Comparison of ENCODE assay signal across 11 cellular contexts in the genomic region with DNA sequence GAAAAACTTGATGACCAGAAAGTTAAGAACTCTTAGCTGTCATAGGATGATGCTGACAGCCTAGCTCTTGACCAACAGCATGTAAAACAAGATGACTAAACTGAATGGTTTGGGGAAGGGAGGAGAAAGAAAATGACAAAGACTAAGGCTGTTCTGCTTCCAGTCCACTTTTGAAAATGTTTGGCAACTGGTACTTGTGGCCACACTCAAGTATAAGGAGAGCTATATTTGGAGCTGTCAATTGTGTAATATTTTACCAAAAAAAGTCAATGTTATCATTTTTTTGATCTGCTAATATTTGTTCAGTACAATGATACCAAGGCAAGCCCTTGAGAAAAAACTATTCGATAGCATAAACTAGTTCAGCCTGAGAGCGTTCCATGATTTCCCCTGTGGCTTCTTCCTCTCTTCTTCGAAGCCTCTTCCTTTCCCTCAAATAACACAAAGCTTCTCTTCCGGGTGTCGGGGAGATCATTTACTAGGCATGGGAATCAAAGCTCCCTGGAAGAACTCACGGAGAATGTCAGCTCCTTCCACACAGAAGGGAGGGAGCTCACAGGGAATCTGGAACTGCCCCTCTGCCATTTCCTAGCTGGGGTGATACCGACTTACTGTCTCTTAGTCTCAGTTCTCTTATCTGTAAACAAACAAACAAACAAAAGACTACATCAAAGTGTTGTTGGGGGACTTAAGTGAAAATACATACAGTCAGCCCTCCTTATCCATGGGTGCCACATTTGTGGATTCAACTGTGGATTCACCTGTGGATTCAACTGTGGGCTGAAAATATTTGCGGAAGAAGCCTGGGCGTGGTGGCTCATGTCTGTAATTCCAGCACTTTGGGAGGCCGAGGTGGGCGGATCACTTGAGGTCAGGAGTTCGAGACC.
DNase-seq lines count a peak whose midpoint lies in the region; ATAC-seq, FAIRE-seq and TF ChIP-seq lines count a peak whose summit lies in the region.
"Had no signal": no experiment of that assay in that cellular context is flagged by ENCODE, and none has a peak within 500 bp of the region (broad histone marks: within the 10 kb centered on the region; RNA-seq: fewer than 3 reads in every experiment).

No MANE protein-coding gene starts in this region.

- intact Hi-C loops in left ventricle myocardium inferior (cut with micrococcal nuclease) (no loop called here), left cardiac atrium (cut with DNase I) (no loop called here), right lobe of liver (cut with DNase I) (no loop called here)

- peak; percentile 50 for FAIRE-seq in bronchial epithelial cell (lab: Jason Lieb, UNC)
- FAIRE-seq: endometrium had no signal

- no peak for TF ChIP-seq POLR2A in right lobe of liver (IDR thresholded peaks at IDR 0.05)

- H3K4me3 ChIP-seq in left ventricle myocardium inferior (no peak overlapping the region), bronchial epithelial cell (ENCODE audit: low read depth, low read length) (no peak overlapping the region), right lobe of liver (no peak overlapping the region)
- H3K4me3 ChIP-seq: Peyer's patch had no signal

- TF ChIP-seq CTCF in left ventricle myocardium inferior (IDR thresholded peaks at IDR 0.05; ENCODE audit: borderline replicate concordance) (no peak), bronchial epithelial cell (IDR thresholded peaks at IDR 0.05; ENCODE audit: insufficient read depth, low read length, severe bottlenecking) (no peak), right lobe of liver (IDR thresholded peaks at IDR 0.05) (no peak)

- ATAC-seq in left cardiac atrium, result no peak
- peak in 3 of 4 donors; percentile 18 to 57 (median 23) for ATAC-seq in right lobe of liver
- no peak for ATAC-seq in GM19397 (IDR thresholded peaks at IDR 0.05; ENCODE audit: unreplicated experiment)
- no peak for ATAC-seq in HG02623 (IDR thresholded peaks at IDR 0.05; ENCODE audit: unreplicated experiment)

- H3K27me3 ChIP-seq in left ventricle myocardium inferior (ENCODE audit: low read depth), result no peaks in the 10 kb centered on the region
- no peaks in the 10 kb centered on the region for H3K27me3 ChIP-seq in bronchial epithelial cell (ENCODE audit: control insufficient read depth, insufficient read depth, low read length)
- no peaks in the 10 kb centered on the region for H3K27me3 ChIP-seq in right lobe of liver
- H3K27me3 ChIP-seq: Peyer's patch had no signal

- peak overlapping the region; percentile 63 for H3K27ac ChIP-seq in left ventricle myocardium inferior (replicated peaks)
- no peak overlapping the region for H3K27ac ChIP-seq in right lobe of liver

- no peak for DNase-seq in left ventricle myocardium inferior
- DNase-seq in left cardiac atrium, result no peak
- DNase-seq in bronchial epithelial cell (ENCODE audit: low read depth), result peak; percentile 73
- no peak for DNase-seq in right lobe of liver
- DNase-seq in COLO668 (lab: John Stamatoyannopoulos, UW; ENCODE audit: unreplicated experiment), result no peak
- no peak for DNase-seq in NCI-H187 treated with DMSO at 0.1 percent for 48 hours (lab: John Stamatoyannopoulos, UW)
- DNase-seq: amniotic stem cell, Peyer's patch had no signal

- no peaks in the 10 kb centered on the region for H3K9me3 ChIP-seq in left ventricle myocardium inferior (replicated peaks)
- no peaks in the 10 kb centered on the region for H3K9me3 ChIP-seq in right lobe of liver
- H3K9me3 ChIP-seq: Peyer's patch had no signal

- H3K36me3 ChIP-seq in left ventricle myocardium inferior, result no peaks in the 10 kb centered on the region
- no peaks in the 10 kb centered on the region for H3K36me3 ChIP-seq in bronchial epithelial cell (ENCODE audit: control insufficient read depth, insufficient read depth, low read length)
- H3K36me3 ChIP-seq in right lobe of liver, result no peaks in the 10 kb centered on the region
- H3K36me3 ChIP-seq: Peyer's patch had no signal

- H3K4me1 ChIP-seq in left ventricle myocardium inferior (peaks cover 8% of the 10 kb centered on the region), right lobe of liver (peaks cover 0 to 14% (median 0%) of the 10 kb centered on the region in 4 donors)
- H3K4me1 ChIP-seq: Peyer's patch had no signal

- WGBS in right lobe of liver (ENCODE audit: insufficient coverage, low coverage, low lambda C conversion rate, missing lambda C conversion rate), result 56% methylated on average over 12 of the region's 12 CpGs

Comparison
In these comparisons a context has a peak if more than half of its experiments do, and no peak if none do; other contexts are left out.
1. ATAC-seq: peak in right lobe of liver (3 of 4); none in left cardiac atrium (0 of 2), GM19397 (single experiment) and HG02623 (single experiment).